Comparison of ENCODE assay signal across 10 cellular contexts in the genomic region with DNA sequence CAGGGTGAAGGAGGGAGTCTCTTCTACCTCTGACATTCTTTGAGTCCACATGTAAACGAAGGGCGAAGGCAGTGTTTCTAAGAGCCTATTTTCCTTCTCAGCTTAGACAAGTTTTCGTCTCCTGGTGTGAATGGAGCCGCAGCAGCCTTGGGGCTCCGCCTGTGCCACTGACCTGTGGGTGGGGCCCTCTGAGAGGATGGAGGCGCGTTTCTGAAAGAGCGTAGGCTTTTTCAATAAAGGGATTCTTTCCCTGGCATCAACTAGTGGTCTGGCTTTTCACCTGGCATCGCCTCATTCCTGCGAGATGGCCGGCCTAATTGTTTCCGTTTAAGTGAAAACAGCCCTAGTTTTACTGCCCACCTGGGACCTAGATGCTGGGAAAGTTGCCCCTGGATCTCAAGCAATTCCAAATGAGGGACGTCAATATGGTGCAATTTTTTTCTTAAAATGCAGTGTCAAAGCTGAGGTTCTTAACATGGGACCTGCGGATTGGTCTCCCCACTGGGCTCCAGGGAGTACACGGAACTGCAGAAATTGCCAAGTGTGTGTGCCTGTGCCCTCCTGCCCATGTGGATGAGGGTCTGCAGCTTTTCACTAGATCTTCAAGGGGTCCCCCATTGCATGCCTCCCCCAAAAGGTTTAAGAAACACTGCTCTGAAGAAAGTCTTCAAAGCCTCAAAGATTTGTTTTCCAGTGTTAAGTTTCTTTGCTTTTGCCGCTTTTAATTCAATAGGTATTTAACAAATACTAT. TPM values are rescaled to one million over a fixed set of nuclear protein-coding genes. Genes with fewer than 3 reads are reported as not detected.
A peak's percentile ranks its signal among the peaks of the same experiment; 100 is the strongest.
DNase-seq lines count a peak whose midpoint lies in the region; ATAC-seq and TF ChIP-seq lines count a peak whose summit lies in the region.
"Had no signal": no experiment of that assay in that cellular context is flagged by ENCODE, and none has a peak within 500 bp of the region (broad histone marks: within the 10 kb centered on the region; RNA-seq: fewer than 3 reads in every experiment).

No MANE protein-coding gene starts in this region.

- no peaks in the 10 kb centered on the region for H3K9me3 ChIP-seq in mesodermal cell (ENCODE audit: control insufficient read depth, low read length)

- H3K4me1 ChIP-seq in mesodermal cell (ENCODE audit: control insufficient read depth, insufficient read depth, low read length, poor library complexity, severe bottlenecking): no peaks in the 10 kb centered on the region

- DNase-seq in LNCaP clone FGC (ENCODE audit: low read depth): no peak
- DNase-seq in coronary artery (ENCODE audit: low spot score): no peak
- DNase-seq in superior temporal gyrus (ENCODE audit: extremely low spot score): peak; percentile 74
- DNase-seq in SK-N-DZ (ENCODE audit: low spot score): no peak
- DNase-seq in putamen (ENCODE audit: low spot score): no peak
- DNase-seq: stimulated activated naive CD8-positive, alpha-beta T cell treated with anti-CD3 and anti-CD28 coated beads, Interleukin-15, amount 100 ng/mL, for 72 hours; T-helper 9 cell had no signal

- H3K27ac ChIP-seq in coronary artery (peak overlapping the region; percentile 60 to 92), mesodermal cell (ENCODE audit: low read depth, low read length, severe bottlenecking) (no peak overlapping the region)

- H3K4me3 ChIP-seq in LNCaP clone FGC (ENCODE audit: low read depth, low read length): peak overlapping the region; percentile 30; the same call in 1 of the 2 replicates
- H3K4me3 ChIP-seq in coronary artery: peak overlapping the region; percentile 72
- H3K4me3 ChIP-seq in mesodermal cell (ENCODE audit: extremely low read depth, insufficient read depth, low read length, poor library complexity, severe bottlenecking): peak overlapping the region; percentile 29

- TF ChIP-seq CTCF in LNCaP clone FGC (IDR thresholded peaks at IDR 0.05; ENCODE audit: control insufficient read depth, extremely low read depth, insufficient read depth) (no peak), coronary artery (IDR thresholded peaks at IDR 0.05) (no peak)

- H3K36me3 ChIP-seq in mesodermal cell (ENCODE audit: control insufficient read depth, insufficient read depth, low read length): no peaks in the 10 kb centered on the region

- no peak for ATAC-seq in GM21526 (IDR thresholded peaks at IDR 0.05; ENCODE audit: low FRiP score, unreplicated experiment)
- ATAC-seq in GM19452 (IDR thresholded peaks at IDR 0.05; ENCODE audit: unreplicated experiment): no peak
- ATAC-seq: stimulated activated naive CD8-positive, alpha-beta T cell treated with anti-CD3 and anti-CD28 coated beads, Interleukin-15, amount 100 ng/mL, for 72 hours had no signal

- 68 to 73% methylated on average over 10 to 16 of the region's 16 CpGs for WGBS in mesodermal cell (ENCODE audit: insufficient coverage in 2 of 2), 2 experiments

RNA-seq across cellular contexts. Expression of a gene that starts 1.0 kb away (rescaled TPM):
- 0.88 TPM for polyA plus RNA-seq in mesodermal cell (2013, experiment 1 of 2)
- polyA plus RNA-seq in mesodermal cell (2013, experiment 2 of 2): 0.35 TPM
- 0.06 and 0.17 TPM in 2 replicates for polyA plus RNA-seq in SK-N-DZ (2014; cell fraction: cytosol; rRNA removed)
- polyA plus RNA-seq in SK-N-DZ (2014; cell fraction: nucleus; rRNA removed): 0.45 and 0.56 TPM in 2 replicates

RNA-seq across cellular contexts. Expression of a gene that starts 4.0 kb away (rescaled TPM):
- 1.1 TPM for polyA plus RNA-seq in mesodermal cell (2013, experiment 1 of 2)
- polyA plus RNA-seq in mesodermal cell (2013, experiment 2 of 2): not detected
- polyA plus RNA-seq in SK-N-DZ (2014; cell fraction: cytosol; rRNA removed): not detected in 2 replicates
- polyA plus RNA-seq in SK-N-DZ (2014; cell fraction: nucleus; rRNA removed): not detected in 2 replicates
